ENCODE assay signal across 21 cellular contexts in the genomic region with DNA sequence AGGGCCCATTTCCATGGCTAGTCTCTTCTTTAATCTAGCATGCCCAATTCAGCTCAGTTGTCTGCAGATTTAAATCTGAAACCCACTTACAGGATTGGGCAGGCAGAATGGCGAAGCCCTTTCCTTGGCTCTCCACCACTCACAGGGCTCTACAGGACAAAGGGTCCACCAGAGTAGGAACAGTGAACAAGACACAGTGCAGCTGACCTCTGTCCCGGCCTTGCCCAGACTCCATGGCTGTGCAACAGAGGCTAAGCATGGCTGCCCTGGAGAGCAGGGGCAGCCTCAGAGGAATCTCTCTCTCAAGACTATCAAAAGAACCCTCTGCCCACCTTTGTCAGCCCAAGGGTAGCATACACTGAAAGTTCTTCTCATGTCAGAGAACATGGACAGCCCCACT. TPM values are rescaled to one million over a fixed set of nuclear protein-coding genes. Genes with fewer than 3 reads are reported as not detected.
A peak's percentile ranks its signal among the peaks of the same experiment; 100 is the strongest.
DNase-seq lines count a peak whose midpoint lies in the region; ATAC-seq and TF ChIP-seq lines count a peak whose summit lies in the region.
"Had no signal": no experiment of that assay in that cellular context is flagged by ENCODE, and none has a peak within 500 bp of the region (broad histone marks: within the 10 kb centered on the region; RNA-seq: fewer than 3 reads in every experiment).

No MANE protein-coding gene starts in this region.

- ATAC-seq in activated CD8-positive, alpha-beta memory T cell treated with anti-CD3 and anti-CD28 coated beads, Interleukin-2, amount 10 ng/mL, durations not matched to agents 7 days and 5 days: no peak
- ATAC-seq in left lobe of liver: no peak
- ATAC-seq: CD8-positive, alpha-beta T cell had no signal

- no TSS peak for BruUV-seq in mammary epithelial cell (replicated peaks; lab: Mats Ljungman, UMichigan)

- in situ Hi-C loops in mammary epithelial cell (cut with MboI; ENCODE audit: low sequenced_read_pairs in 2 of 2): loop anchor here (25.0 kb wide), 1 partner anchor 614 kb away; a partner anchor contains a TSS

- H2AFZ ChIP-seq in Karpas-422 (ENCODE audit: low read length): no peak overlapping the region
- H2AFZ ChIP-seq in mammary epithelial cell (ENCODE audit: low read depth, low read length): no peak overlapping the region

- H3K4me2 ChIP-seq in Karpas-422 (ENCODE audit: low read depth, low read length, poor library complexity, severe bottlenecking) (no peak overlapping the region), mammary epithelial cell (ENCODE audit: insufficient read depth, low read depth, low read length) (no peak overlapping the region)

- peaks cover 8% of the 10 kb centered on the region for H3K27me3 Mint-ChIP-seq in activated T-cell treated with anti-CD3 and anti-CD28 coated beads, Interleukin-2, amount 50 U/mL, for 24 hours
- H3K27me3 Mint-ChIP-seq in activated CD8-positive, alpha-beta memory T cell treated with anti-CD3 and anti-CD28 coated beads, Interleukin-2, amount 10 ng/mL, durations not matched to agents 7 days and 5 days: peaks cover 6% of the 10 kb centered on the region

- H3K9me3 ChIP-seq in Karpas-422 (ENCODE audit: low read length): no peaks in the 10 kb centered on the region
- no peaks in the 10 kb centered on the region for H3K9me3 ChIP-seq in mammary epithelial cell (replicated peaks; ENCODE audit: insufficient read depth, low read length)
- H3K9me3 ChIP-seq: BE2C had no signal

- H4K20me1 ChIP-seq in Karpas-422 (ENCODE audit: insufficient read depth, low read depth, low read length) (no peaks in the 10 kb centered on the region), mammary epithelial cell (ENCODE audit: insufficient read depth, low read length) (no peaks in the 10 kb centered on the region)

- H3K79me2 ChIP-seq in Karpas-422 (ENCODE audit: low read length) (no peaks in the 10 kb centered on the region), mammary epithelial cell (ENCODE audit: insufficient read depth, low read length) (no peaks in the 10 kb centered on the region)

- H3K27me3 ChIP-seq in Karpas-422 (ENCODE audit: low read length): no peaks in the 10 kb centered on the region
- H3K27me3 ChIP-seq in mammary epithelial cell (ENCODE audit: insufficient read depth, low read length): peaks cover 2% of the 10 kb centered on the region
- H3K27me3 ChIP-seq: BE2C had no signal

- H3K36me3 ChIP-seq in Karpas-422 (ENCODE audit: insufficient read depth, low read length): no peaks in the 10 kb centered on the region
- H3K36me3 ChIP-seq in mammary epithelial cell (ENCODE audit: insufficient read depth, low read length): no peaks in the 10 kb centered on the region
- H3K36me3 ChIP-seq: BE2C had no signal

- H3K4me1 Mint-ChIP-seq in activated T-cell treated with anti-CD3 and anti-CD28 coated beads, Interleukin-2, amount 50 U/mL, for 24 hours (ENCODE audit: low read depth): no peaks in the 10 kb centered on the region
- H3K4me1 Mint-ChIP-seq in activated CD8-positive, alpha-beta memory T cell treated with anti-CD3 and anti-CD28 coated beads, Interleukin-2, amount 10 ng/mL, durations not matched to agents 7 days and 5 days: peaks cover 2% of the 10 kb centered on the region

- H3K4me3 Mint-ChIP-seq in activated T-cell treated with anti-CD3 and anti-CD28 coated beads, Interleukin-2, amount 50 U/mL, for 24 hours: no peak overlapping the region
- no peak overlapping the region for H3K4me3 Mint-ChIP-seq in activated CD8-positive, alpha-beta memory T cell treated with anti-CD3 and anti-CD28 coated beads, Interleukin-2, amount 10 ng/mL, durations not matched to agents 7 days and 5 days
- H3K4me3 Mint-ChIP-seq: CD8-positive, alpha-beta T cell had no signal

- TF ChIP-seq CTCF in mammary epithelial cell (conservative IDR thresholded peaks at IDR 0.05 in 1 of 2, IDR thresholded peaks at IDR 0.05 in 1 of 2; ENCODE audit: extremely low read depth in 1 of 2, insufficient read depth in 1 of 2, low read depth in 1 of 2, low read length in 2 of 2): no peak

- peaks cover 5% of the 10 kb centered on the region for H3K4me1 ChIP-seq in Karpas-422 (ENCODE audit: low read length)
- no peaks in the 10 kb centered on the region for H3K4me1 ChIP-seq in mammary epithelial cell (ENCODE audit: insufficient read depth, low read length)
- H3K4me1 ChIP-seq: BE2C had no signal

- H3K9me2 ChIP-seq in Karpas-422 (replicated peaks; ENCODE audit: insufficient read depth, low read length): no peaks in the 10 kb centered on the region

- peak; percentile 17 for DNase-seq in activated T-cell treated with anti-CD3 and anti-CD28 coated beads, Interleukin-2, amount 50 U/mL, for 24 hours
- DNase-seq in activated T-cell treated with anti-CD3 and anti-CD28 coated beads for 4 hours (no peak), left lobe of liver (ENCODE audit: low spot score) (peak; percentile 18), NCI-H187 treated with DMSO at 0.1 percent for 48 hours (lab: John Stamatoyannopoulos, UW) (no peak), Karpas-422 (no peak), mammary epithelial cell (no peak)
- DNase-seq in activated CD8-positive, alpha-beta memory T cell treated with anti-CD3 and anti-CD28 coated beads, Interleukin-2, amount 10 ng/mL, durations not matched to agents 7 days and 5 days: peak; percentile 3
- peak; percentile 9 for DNase-seq in stimulated activated CD8-positive, alpha-beta memory T cell treated with anti-CD3 and anti-CD28 coated beads, Interleukin-4, amount 100 ng/mL, for 48 hours
- DNase-seq: BE2C; Calu3; CD8-positive, alpha-beta T cell; DMS53; KG1; MV-4-11; NCI-H1694 treated with DMSO at 0.1 percent for 48 hours; NCI-H2227 treated with DMSO at 0.1 percent for 48 hours; NCI-H510A treated with DMSO at 0.1 percent for 48 hours; NCI-H774; OCI-M1; Right ventricle myocardium superior had no signal

- H3K9ac ChIP-seq in Karpas-422 (ENCODE audit: low read length) (no peak overlapping the region), mammary epithelial cell (ENCODE audit: insufficient read depth, low read length) (no peak overlapping the region)

- H3K27ac ChIP-seq in Karpas-422 (ENCODE audit: low read length) (no peak overlapping the region), mammary epithelial cell (ENCODE audit: insufficient read depth, low read depth, low read length) (no peak overlapping the region)

- no peak overlapping the region for H3K27ac Mint-ChIP-seq in activated T-cell treated with anti-CD3 and anti-CD28 coated beads, Interleukin-2, amount 50 U/mL, for 24 hours
- H3K27ac Mint-ChIP-seq in activated CD8-positive, alpha-beta memory T cell treated with anti-CD3 and anti-CD28 coated beads, Interleukin-2, amount 10 ng/mL, durations not matched to agents 7 days and 5 days: no peak overlapping the region
- H3K27ac Mint-ChIP-seq: CD8-positive, alpha-beta T cell had no signal

- WGBS in mammary epithelial cell (ENCODE audit: low coverage, missing lambda C conversion rate): 75% methylated on average over 2 of the region's 2 CpGs

- dilution Hi-C loops in mammary epithelial cell (cut with HindIII; ENCODE audit: low sequenced_read_pairs): loop anchor here (10.0 kb wide), 1 partner anchor 51 kb away; no protein-coding TSS in a partner anchor

- intact Hi-C loops in mammary epithelial cell (cut with micrococcal nuclease): no loop called here

- no peaks in the 10 kb centered on the region for H3K36me3 Mint-ChIP-seq in activated T-cell treated with anti-CD3 and anti-CD28 coated beads, Interleukin-2, amount 50 U/mL, for 24 hours (ENCODE audit: low read depth)
- H3K36me3 Mint-ChIP-seq in activated CD8-positive, alpha-beta memory T cell treated with anti-CD3 and anti-CD28 coated beads, Interleukin-2, amount 10 ng/mL, durations not matched to agents 7 days and 5 days: no peaks in the 10 kb centered on the region
- H3K36me3 Mint-ChIP-seq: CD8-positive, alpha-beta T cell had no signal

- H3K4me3 ChIP-seq in Karpas-422 (ENCODE audit: low read length) (no peak overlapping the region), mammary epithelial cell (replicated peaks in 1 of 3; ENCODE audit: insufficient read depth in 1 of 3, low read depth in 2 of 3, low read length in 3 of 3) (no peak overlapping the region)

- no peaks in the 10 kb centered on the region for H3K9me3 Mint-ChIP-seq in activated T-cell treated with anti-CD3 and anti-CD28 coated beads, Interleukin-2, amount 50 U/mL, for 24 hours
- H3K9me3 Mint-ChIP-seq in activated CD8-positive, alpha-beta memory T cell treated with anti-CD3 and anti-CD28 coated beads, Interleukin-2, amount 10 ng/mL, durations not matched to agents 7 days and 5 days (ENCODE audit: low read depth): no peaks in the 10 kb centered on the region
- H3K9me3 Mint-ChIP-seq: CD8-positive, alpha-beta T cell had no signal

- CTCF ChIA-PET in activated CD8-positive, alpha-beta memory T cell treated with anti-CD3 and anti-CD28 coated beads, Interleukin-2, amount 10 ng/mL, durations not matched to agents 7 days and 5 days (lab: Charles Lee): interaction anchor here (1.2 to 10.1 kb wide), 3 partner anchors 22 to 137 kb away, joined by 3 to 96 read pairs (median 4); no protein-coding TSS in a partner anchor
- CTCF ChIA-PET in mammary epithelial cell (lab: Charles Lee; ENCODE audit: low non-redundant PET): no interaction called here

RNA-seq across cellular contexts. Expression of a gene that starts 9.7 kb away (rescaled TPM):
- not detected for total RNA-seq in activated CD8-positive, alpha-beta memory T cell treated with anti-CD3 and anti-CD28 coated beads, Interleukin-2, amount 10 ng/mL, durations not matched to agents 7 days and 5 days
- total RNA-seq in left lobe of liver (not detected), mammary epithelial cell (1 to 10 TPM in 1 of 2 donors, not detected in 1; 1.3 TPM)
- not detected in 2 replicates for total RNA-seq in Karpas-422 (2014; rRNA removed; shearing (Covaris generic); ENCODE audit: low replicate concordance)
- polyA plus RNA-seq in mammary epithelial cell: 0.03 TPM
- not detected for polyA minus RNA-seq in mammary epithelial cell
- total RNA-seq: Calu3; CD8-positive, alpha-beta T cell; H1 had no signal
- polyA plus RNA-seq: H1 had no signal

RNA-seq across cellular contexts. Expression of a gene that starts 25.7 kb away (rescaled TPM):
- not detected for total RNA-seq in activated CD8-positive, alpha-beta memory T cell treated with anti-CD3 and anti-CD28 coated beads, Interleukin-2, amount 10 ng/mL, durations not matched to agents 7 days and 5 days
- total RNA-seq in left lobe of liver (not detected), mammary epithelial cell (under 1 TPM in 1 of 2 donors, not detected in 1; 0.67 TPM)
- not detected in 2 replicates for total RNA-seq in Karpas-422 (2014; rRNA removed; shearing (Covaris generic); ENCODE audit: low replicate concordance)
- not detected for polyA plus RNA-seq in mammary epithelial cell
- not detected for polyA minus RNA-seq in mammary epithelial cell
- total RNA-seq: Calu3; CD8-positive, alpha-beta T cell; H1 had no signal
- polyA plus RNA-seq: H1 had no signal

RNA-seq across cellular contexts. Expression of a gene that starts 52.4 kb away (rescaled TPM):
- not detected for total RNA-seq in activated CD8-positive, alpha-beta memory T cell treated with anti-CD3 and anti-CD28 coated beads, Interleukin-2, amount 10 ng/mL, durations not matched to agents 7 days and 5 days
- total RNA-seq in left lobe of liver: 0.35 TPM
- total RNA-seq in Karpas-422 (2014; rRNA removed; shearing (Covaris generic); ENCODE audit: low replicate concordance): 0.14 TPM in 1 of 2 replicates, not detected in the other
- total RNA-seq in mammary epithelial cell: under 1 TPM in 1 of 2 donors, not detected in 1; 0.83 TPM
- 0.18 TPM for polyA plus RNA-seq in mammary epithelial cell
- 1.7 TPM for polyA minus RNA-seq in mammary epithelial cell
- total RNA-seq: Calu3 had no signal

Comparison
In these comparisons a context has a peak if more than half of its experiments do, and no peak if none do; other contexts are left out.
1. DNase-seq: peak in activated T-cell treated with anti-CD3 and anti-CD28 coated beads, Interleukin-2, amount 50 U/mL, for 24 hours (single experiment), activated CD8-positive, alpha-beta memory T cell treated with anti-CD3 and anti-CD28 coated beads, Interleukin-2, amount 10 ng/mL, durations not matched to agents 7 days and 5 days (single experiment), left lobe of liver (single experiment) and stimulated activated CD8-positive, alpha-beta memory T cell treated with anti-CD3 and anti-CD28 coated beads, Interleukin-4, amount 100 ng/mL, for 48 hours (single experiment); none in activated T-cell treated with anti-CD3 and anti-CD28 coated beads for 4 hours (single experiment), NCI-H187 treated with DMSO at 0.1 percent for 48 hours (single experiment), Karpas-422 (single experiment) and mammary epithelial cell (single experiment).